ENCODE assay signal across 1 cellular context in the genomic region with DNA sequence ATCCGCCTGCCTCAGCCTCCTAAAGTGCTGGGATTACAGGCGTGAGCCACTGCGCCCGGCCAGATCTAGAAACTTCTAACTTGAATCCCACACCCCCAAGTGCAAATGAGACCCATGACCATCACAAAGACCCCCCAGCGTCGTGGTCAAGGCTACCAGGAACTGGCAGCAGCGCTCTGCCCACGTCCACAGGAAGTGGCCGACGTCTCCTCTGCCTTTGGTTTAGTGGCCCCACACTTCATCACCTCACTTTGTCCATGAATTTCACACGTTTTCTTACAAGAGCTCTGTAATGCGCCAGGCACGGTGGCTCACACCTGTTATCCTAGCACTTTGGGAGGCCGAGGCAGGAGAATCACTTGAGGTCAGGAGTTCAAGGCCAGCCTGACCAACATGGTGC.
TF ChIP-seq lines count a peak whose summit lies in the region.

No MANE protein-coding gene starts in this region.

TF ChIP-seq in WTC11, 78 proteins besides CTCF, POLR2A, EP300 and RAD21 (continued from another document):
- TF ChIP-seq, protein P1, sequence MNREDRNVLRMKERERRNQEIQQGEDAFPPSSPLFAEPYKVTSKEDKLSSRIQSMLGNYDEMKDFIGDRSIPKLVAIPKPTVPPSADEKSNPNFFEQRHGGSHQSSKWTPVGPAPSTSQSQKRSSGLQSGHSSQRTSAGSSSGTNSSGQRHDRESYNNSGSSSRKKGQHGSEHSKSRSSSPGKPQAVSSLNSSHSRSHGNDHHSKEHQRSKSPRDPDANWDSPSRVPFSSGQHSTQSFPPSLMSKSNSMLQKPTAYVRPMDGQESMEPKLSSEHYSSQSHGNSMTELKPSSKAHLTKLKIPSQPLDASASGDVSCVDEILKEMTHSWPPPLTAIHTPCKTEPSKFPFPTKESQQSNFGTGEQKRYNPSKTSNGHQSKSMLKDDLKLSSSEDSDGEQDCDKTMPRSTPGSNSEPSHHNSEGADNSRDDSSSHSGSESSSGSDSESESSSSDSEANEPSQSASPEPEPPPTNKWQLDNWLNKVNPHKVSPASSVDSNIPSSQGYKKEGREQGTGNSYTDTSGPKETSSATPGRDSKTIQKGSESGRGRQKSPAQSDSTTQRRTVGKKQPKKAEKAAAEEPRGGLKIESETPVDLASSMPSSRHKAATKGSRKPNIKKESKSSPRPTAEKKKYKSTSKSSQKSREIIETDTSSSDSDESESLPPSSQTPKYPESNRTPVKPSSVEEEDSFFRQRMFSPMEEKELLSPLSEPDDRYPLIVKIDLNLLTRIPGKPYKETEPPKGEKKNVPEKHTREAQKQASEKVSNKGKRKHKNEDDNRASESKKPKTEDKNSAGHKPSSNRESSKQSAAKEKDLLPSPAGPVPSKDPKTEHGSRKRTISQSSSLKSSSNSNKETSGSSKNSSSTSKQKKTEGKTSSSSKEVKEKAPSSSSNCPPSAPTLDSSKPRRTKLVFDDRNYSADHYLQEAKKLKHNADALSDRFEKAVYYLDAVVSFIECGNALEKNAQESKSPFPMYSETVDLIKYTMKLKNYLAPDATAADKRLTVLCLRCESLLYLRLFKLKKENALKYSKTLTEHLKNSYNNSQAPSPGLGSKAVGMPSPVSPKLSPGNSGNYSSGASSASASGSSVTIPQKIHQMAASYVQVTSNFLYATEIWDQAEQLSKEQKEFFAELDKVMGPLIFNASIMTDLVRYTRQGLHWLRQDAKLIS (CRISPR knock-in tag; IDR thresholded peaks at IDR 0.05; ENCODE audit: borderline replicate concordance): no peak
- TF ChIP-seq ZNF416 (CRISPR knock-in tag; IDR thresholded peaks at IDR 0.05): no peak
